Comparison of ENCODE assay signal across 11 cellular contexts in genomic region chr13:108226184-108226583, GRCh38. TPM values are rescaled to one million over a fixed set of nuclear protein-coding genes. Genes with fewer than 3 reads are reported as not detected.
DNase-seq lines count a peak whose midpoint lies in the region; ATAC-seq and TF ChIP-seq lines count a peak whose summit lies in the region.
"Had no signal": no experiment of that assay in that cellular context is flagged by ENCODE, and none has a peak within 500 bp of the region (broad histone marks: within the 10 kb centered on the region; RNA-seq: fewer than 3 reads in every experiment).

No MANE protein-coding gene starts in this region.

- peaks cover 57% of the 10 kb centered on the region for H3K4me1 Mint-ChIP-seq in activated CD8-positive, alpha-beta T cell treated with anti-CD3 and anti-CD28 coated beads for 36 hours (ENCODE audit: low read depth)
- peaks cover 43% of the 10 kb centered on the region for H3K4me1 Mint-ChIP-seq in stimulated activated effector memory CD8-positive, alpha-beta T cell treated with anti-CD3 and anti-CD28 coated beads, Interleukin-12 subunit alpha, Interleukin-12 subunit beta, amount 100 ng/mL, for 72 hours

- CTCF ChIA-PET in activated CD8-positive, alpha-beta T cell treated with anti-CD3 and anti-CD28 coated beads for 36 hours (lab: Charles Lee), result interaction anchor here (0.9 to 1.2 kb wide), 2 partner anchors 32 to 35 kb away, joined by 3 to 4 read pairs; no protein-coding TSS in a partner anchor

- no peaks in the 10 kb centered on the region for H3K9me3 Mint-ChIP-seq in activated CD8-positive, alpha-beta T cell treated with anti-CD3 and anti-CD28 coated beads for 36 hours
- H3K9me3 Mint-ChIP-seq in stimulated activated effector memory CD8-positive, alpha-beta T cell treated with anti-CD3 and anti-CD28 coated beads, Interleukin-12 subunit alpha, Interleukin-12 subunit beta, amount 100 ng/mL, for 72 hours, result no peaks in the 10 kb centered on the region

- no peak for TF ChIP-seq CTCF in activated CD8-positive, alpha-beta T cell treated with anti-CD3 and anti-CD28 coated beads for 36 hours (IDR thresholded peaks at IDR 0.05)
- no peak for TF ChIP-seq CTCF in stomach (IDR thresholded peaks at IDR 0.05)

- H3K36me3 ChIP-seq in stomach, result peaks cover 0 to 12% (median 7%) of the 10 kb centered on the region in 4 donors

- POLR2A ChIA-PET in activated CD8-positive, alpha-beta T cell treated with anti-CD3 and anti-CD28 coated beads for 36 hours (lab: Charles Lee), result no interaction called here

- TF ChIP-seq POLR2A in stomach (IDR thresholded peaks at IDR 0.05), result no peak

- ATAC-seq in activated CD4-positive, CD25-positive, alpha-beta regulatory T cell treated with anti-CD3 and anti-CD28 coated beads, Interleukin-2, amount 50 U/mL, for 24 hours, result peak; percentile 19 to 48
- ATAC-seq in HG03135 (IDR thresholded peaks at IDR 0.05; ENCODE audit: unreplicated experiment), result peak; percentile 33
- ATAC-seq in activated CD8-positive, alpha-beta T cell treated with anti-CD3 and anti-CD28 coated beads for 36 hours, result peak; percentile 55
- peak; percentile 57 for ATAC-seq in stimulated activated effector memory CD8-positive, alpha-beta T cell treated with anti-CD3 and anti-CD28 coated beads, Interleukin-12 subunit alpha, Interleukin-12 subunit beta, amount 100 ng/mL, for 72 hours

- no peak overlapping the region for H3K4me3 Mint-ChIP-seq in activated CD8-positive, alpha-beta T cell treated with anti-CD3 and anti-CD28 coated beads for 36 hours
- no peak overlapping the region for H3K4me3 Mint-ChIP-seq in stimulated activated effector memory CD8-positive, alpha-beta T cell treated with anti-CD3 and anti-CD28 coated beads, Interleukin-12 subunit alpha, Interleukin-12 subunit beta, amount 100 ng/mL, for 72 hours

- H3K9me3 ChIP-seq in stomach, result no peaks in the 10 kb centered on the region
- H3K9me3 ChIP-seq: upper lobe of left lung had no signal

- DNase-seq in activated CD4-positive, CD25-positive, alpha-beta regulatory T cell (lab: John Stamatoyannopoulos, UW), result no peak
- DNase-seq in activated CD8-positive, alpha-beta T cell treated with anti-CD3 and anti-CD28 coated beads for 36 hours, result no peak
- no peak for DNase-seq in stimulated activated effector memory CD8-positive, alpha-beta T cell treated with anti-CD3 and anti-CD28 coated beads, Interleukin-12 subunit alpha, Interleukin-12 subunit beta, amount 100 ng/mL, for 72 hours (ENCODE audit: low spot score in 2 of 2)
- DNase-seq in GM19240 (ENCODE audit: insufficient read length, low spot score), result no peak
- DNase-seq in stomach, result no peak
- no peak for DNase-seq in SHP77 (lab: John Stamatoyannopoulos, UW)
- DNase-seq: effector CD8-positive, alpha-beta T cell; PC-9; upper lobe of left lung had no signal

- peaks cover 8% of the 10 kb centered on the region for H3K36me3 Mint-ChIP-seq in activated CD8-positive, alpha-beta T cell treated with anti-CD3 and anti-CD28 coated beads for 36 hours (ENCODE audit: low read depth)
- peaks cover 16% of the 10 kb centered on the region for H3K36me3 Mint-ChIP-seq in stimulated activated effector memory CD8-positive, alpha-beta T cell treated with anti-CD3 and anti-CD28 coated beads, Interleukin-12 subunit alpha, Interleukin-12 subunit beta, amount 100 ng/mL, for 72 hours

- no peak overlapping the region for H3K4me3 ChIP-seq in stomach
- H3K4me3 ChIP-seq: PC-9, upper lobe of left lung had no signal

- TF ChIP-seq EP300 in stomach (IDR thresholded peaks at IDR 0.05), result no peak

- H3K27me3 Mint-ChIP-seq in activated CD8-positive, alpha-beta T cell treated with anti-CD3 and anti-CD28 coated beads for 36 hours, result no peaks in the 10 kb centered on the region

- peak overlapping the region in 1 of 5 donors; percentile 27 for H3K27ac ChIP-seq in stomach
- H3K27ac ChIP-seq: PC-9, upper lobe of left lung had no signal

- WGBS in stomach, 5 donors, result 0 to 13% (median 10%) methylated on average over 1 of the region's 1 CpG

- H3K27me3 ChIP-seq in stomach, result no peaks in the 10 kb centered on the region
- H3K27me3 ChIP-seq: upper lobe of left lung had no signal

- peaks cover under 1 to 98% (median 41%) of the 10 kb centered on the region in 4 donors for H3K4me1 ChIP-seq in stomach

- no peak overlapping the region for H3K27ac Mint-ChIP-seq in activated CD8-positive, alpha-beta T cell treated with anti-CD3 and anti-CD28 coated beads for 36 hours
- H3K27ac Mint-ChIP-seq in stimulated activated effector memory CD8-positive, alpha-beta T cell treated with anti-CD3 and anti-CD28 coated beads, Interleukin-12 subunit alpha, Interleukin-12 subunit beta, amount 100 ng/mL, for 72 hours, result no peak overlapping the region

- intact Hi-C loops in activated CD8-positive, alpha-beta T cell treated with anti-CD3 and anti-CD28 coated beads for 36 hours (cut with micrococcal nuclease), result no loop called here
- intact Hi-C loops in stomach (cut with DNase I; ENCODE audit: low total_unique reads), result no loop called here

RNA-seq across cellular contexts. Expression of gene ABHD13, which starts 8.0 kb away (rescaled TPM):
- total RNA-seq in activated CD8-positive, alpha-beta T cell treated with anti-CD3 and anti-CD28 coated beads for 36 hours, result 1 to 10 TPM; 3.8 to 4.1 TPM
- 10 to 100 TPM in 2 of 5 donors, 1 to 10 TPM in 3; 1.4 to 25.3 (median 7.7) TPM for total RNA-seq in stomach
- polyA plus RNA-seq in stomach, result 1 to 10 TPM; 2.9 to 3.4 (median 3.2) TPM

RNA-seq across cellular contexts. Expression of gene LIG4, which starts 10.8 kb away (rescaled TPM):
- 1 to 10 TPM; 5.7 to 6.1 TPM for total RNA-seq in activated CD8-positive, alpha-beta T cell treated with anti-CD3 and anti-CD28 coated beads for 36 hours
- 10 to 100 TPM in 2 of 5 donors, 1 to 10 TPM in 2, not detected in 1; 7.6 to 13.9 (median 11.0) TPM for total RNA-seq in stomach
- 1 to 10 TPM; 4.0 to 5.8 (median 4.3) TPM for polyA plus RNA-seq in stomach

RNA-seq across cellular contexts. Expression of gene TNFSF13B, which starts 43.3 kb away (rescaled TPM):
- 1 to 10 TPM; 2.8 to 4.4 TPM for total RNA-seq in activated CD8-positive, alpha-beta T cell treated with anti-CD3 and anti-CD28 coated beads for 36 hours
- total RNA-seq in stomach, result 10 to 100 TPM in 1 of 5 donors, 1 to 10 TPM in 3, under 1 TPM in 1; 0.89 to 12.3 (median 3.5) TPM
- 10 to 100 TPM in 1 of 3 donors, 1 to 10 TPM in 2; 2.0 to 11.0 (median 2.8) TPM for polyA plus RNA-seq in stomach
